ENCODE assay signal across 8 cellular contexts in genomic region chr9:4742246-4742645, GRCh38. TPM values are rescaled to one million over a fixed set of nuclear protein-coding genes. Genes with fewer than 3 reads are reported as not detected.
DNase-seq lines count a peak whose midpoint lies in the region; ATAC-seq and TF ChIP-seq lines count a peak whose summit lies in the region.

No MANE protein-coding gene starts in this region.

- 0 out of 2 replicates have a peak overlapping the region, but pooled peaks have one; percentile 85 for H3K9ac ChIP-seq in GM23248
- no peak overlapping the region for H3K9ac ChIP-seq in SK-N-MC (ENCODE audit: insufficient read length)
- H3K9ac ChIP-seq in rectal smooth muscle tissue (ENCODE audit: low read length): no peak overlapping the region

- intact Hi-C loops in esophagus squamous epithelium (cut with DNase I): loop anchor here (10.0 kb wide), 1 partner anchor 693 kb away; the partner anchor contains the start of gene PLGRKT

- no peaks in the 10 kb centered on the region for H3K9me3 ChIP-seq in GM23248 (ENCODE audit: low read depth)
- no peaks in the 10 kb centered on the region for H3K9me3 ChIP-seq in SK-N-MC (ENCODE audit: low read depth, low read length)
- H3K9me3 ChIP-seq in esophagus squamous epithelium: no peaks in the 10 kb centered on the region

- H3K27me3 ChIP-seq in GM23248 (replicated peaks; ENCODE audit: insufficient read depth): no peaks in the 10 kb centered on the region
- H3K27me3 ChIP-seq in esophagus squamous epithelium: no peaks in the 10 kb centered on the region
- H3K27me3 ChIP-seq in rectal smooth muscle tissue (ENCODE audit: control insufficient read depth, insufficient read depth, low read length): no peaks in the 10 kb centered on the region

- peaks cover 32% of the 10 kb centered on the region for H3F3A ChIP-seq in GM23248 (ENCODE audit: insufficient read depth)

- peak overlapping the region; percentile 83 for H3K4me2 ChIP-seq in GM23248 (ENCODE audit: unreplicated experiment)

- DNase-seq in GM23248 (peak; percentile 46), SK-N-MC (ENCODE audit: low read depth, low spot score) (no peak), esophagus squamous epithelium (lab: John Stamatoyannopoulos, UW) (no peak), DMS153 (lab: John Stamatoyannopoulos, UW) (no peak), nucleus accumbens (lab: John Stamatoyannopoulos, UW) (no peak), hypothalamus (lab: John Stamatoyannopoulos, UW) (no peak)

- 26 to 29% methylated on average over 3 of the region's 3 CpGs for WGBS in GM23248 (ENCODE audit: low coverage in 1 of 2, low lambda C conversion rate in 2 of 2, missing lambda C conversion rate in 2 of 2), 2 experiments
- 30 to 32% methylated on average over 3 of the region's 3 CpGs for WGBS in esophagus squamous epithelium, 2 donors

- H2AFZ ChIP-seq in GM23248: peak overlapping the region; percentile 94

- in situ Hi-C loops in GM23248 (cut with MboI): no loop called here

- no peak for TF ChIP-seq POLR2A in esophagus squamous epithelium (IDR thresholded peaks at IDR 0.05)

- ATAC-seq in HG02973 (IDR thresholded peaks at IDR 0.05; ENCODE audit: unreplicated experiment): no peak

- H3K4me3 ChIP-seq in GM23248 (no peak overlapping the region; the same call in 1 of the 2 replicates), SK-N-MC (peak overlapping the region; percentile 81), esophagus squamous epithelium (peak overlapping the region in 3 of 4 donors; percentile 82 to 97 (median 84)), rectal smooth muscle tissue (ENCODE audit: low read length) (peak overlapping the region; percentile 85)

- H3K4me1 ChIP-seq in GM23248 (ENCODE audit: insufficient read depth) (peaks cover 24% of the 10 kb centered on the region), esophagus squamous epithelium (peaks cover 9 to 55% (median 11%) of the 10 kb centered on the region in 3 donors), rectal smooth muscle tissue (ENCODE audit: control insufficient read depth, insufficient read depth, low read length) (peaks cover 4% of the 10 kb centered on the region)

- H3K79me2 ChIP-seq in GM23248 (ENCODE audit: insufficient read depth): peaks cover 34% of the 10 kb centered on the region

- H4K20me1 ChIP-seq in GM23248 (ENCODE audit: insufficient read depth): no peaks in the 10 kb centered on the region

- H3K36me3 ChIP-seq in GM23248 (ENCODE audit: low read depth) (no peaks in the 10 kb centered on the region), SK-N-MC (ENCODE audit: insufficient read depth, low read length) (peaks cover 10% of the 10 kb centered on the region; the same call in 1 of the 2 replicates), esophagus squamous epithelium (no peaks in the 10 kb centered on the region), rectal smooth muscle tissue (ENCODE audit: control insufficient read depth, insufficient read depth, low read length) (no peaks in the 10 kb centered on the region)

- H3K27ac ChIP-seq in GM23248: peak overlapping the region; percentile 18
- H3K27ac ChIP-seq in SK-N-MC: no peak overlapping the region
- peak overlapping the region; percentile 92 to 99 (median 98) for H3K27ac ChIP-seq in esophagus squamous epithelium
- peak overlapping the region; percentile 88 for H3K27ac ChIP-seq in rectal smooth muscle tissue (ENCODE audit: low read depth, low read length)

- no peaks in the 10 kb centered on the region for H3K9me2 ChIP-seq in GM23248 (ENCODE audit: insufficient read depth)

- no peak for TF ChIP-seq CTCF in esophagus squamous epithelium (IDR thresholded peaks at IDR 0.05)

RNA-seq across cellular contexts. Expression of gene AK3, which starts 1.2 kb away (rescaled TPM):
- 58.4 and 62.8 TPM in 2 replicates for total RNA-seq in GM23248 (2014; rRNA removed; shearing (Covaris generic))
- polyA plus RNA-seq in GM23248 (2016; fragmentation: Nextera tagmentation; extraction: Ambion mirVana): 80.4 and 83.2 TPM in 2 replicates
- total RNA-seq in esophagus squamous epithelium: 100 to 1,000 TPM in 1 of 4 donors, 10 to 100 TPM in 3; 47.8 to 104 (median 81.2) TPM

RNA-seq across cellular contexts. Expression of gene RCL1, which starts 50.5 kb away (rescaled TPM):
- 4.0 and 7.8 TPM in 2 replicates for total RNA-seq in GM23248 (2014; rRNA removed; shearing (Covaris generic))
- polyA plus RNA-seq in GM23248 (2016; fragmentation: Nextera tagmentation; extraction: Ambion mirVana): 6.9 and 7.7 TPM in 2 replicates
- total RNA-seq in esophagus squamous epithelium: 10 to 100 TPM; 13.8 to 28.0 (median 16.5) TPM
